ENCODE assay signal across 27 cellular contexts in genomic region chr7:107032050-107032449, GRCh38.
"Had no signal": no experiment of that assay in that cellular context is flagged by ENCODE, and none has a peak within 500 bp of the region (broad histone marks: within the 10 kb centered on the region; RNA-seq: fewer than 3 reads in every experiment).

No MANE protein-coding gene starts in this region.

- DNase-seq: activated CD4-positive, alpha-beta memory T cell treated with anti-CD3 and anti-CD28 coated beads for 36 hours; activated CD4-positive, alpha-beta T cell treated with anti-CD3 and anti-CD28 coated beads for 36 hours; activated CD4-positive, alpha-beta T cell treated with anti-CD3 and anti-CD28 coated beads, Interleukin-2, amount 10 ng/mL, durations not matched to agents 24 days and 14 days; activated CD4-positive, CD25-positive, alpha-beta regulatory T cell; activated CD4-positive, CD25-positive, alpha-beta regulatory T cell treated with anti-CD3 and anti-CD28 coated beads, Interleukin-2, amount 50 U/mL, for 72 hours; activated CD8-positive, alpha-beta memory T cell treated with anti-CD3 and anti-CD28 coated beads, Interleukin-2, amount 10 ng/mL, durations not matched to agents 7 days and 5 days; activated CD8-positive, alpha-beta memory T cell treated with anti-CD3 and anti-CD28 coated beads, Interleukin-2, amount 50 U/mL, for 4 hours; activated CD8-positive, alpha-beta T cell treated with anti-CD3 and anti-CD28 coated beads, Interleukin-2, amount 10 ng/mL, durations not matched to agents 7 days and 5 days; activated effector memory CD4-positive, alpha-beta T cell treated with anti-CD3 and anti-CD28 coated beads, Interleukin-2, amount 50 U/mL, for 16 hours; activated naive CD4-positive, alpha-beta T cell treated with anti-CD3 and anti-CD28 coated beads for 36 hours; activated naive CD8-positive, alpha-beta T cell treated with anti-CD3 and anti-CD28 coated beads for 36 hours; activated naive CD8-positive, alpha-beta T cell treated with anti-CD3 and anti-CD28 coated beads, Interleukin-2, amount 50 U/mL, for 24 hours; activated T-cell treated with anti-CD3 and anti-CD28 coated beads, Interleukin-2, amount 50 U/mL, for 1 hour; activated T-cell treated with anti-CD3 and anti-CD28 coated beads, Interleukin-2, amount 50 U/mL, for 48 hours; adrenal gland; amygdala; aorta; body of pancreas; caudate nucleus; cortex of kidney; effector CD8-positive, alpha-beta T cell; endodermal cell; foreskin fibroblast; heart left ventricle; T-helper 1 cell; T-helper 17 cell; T1000 had no signal

- H3K27me3 ChIP-seq: adrenal gland, body of pancreas, heart left ventricle had no signal

- H3K4me1 ChIP-seq: body of pancreas had no signal

- H3K4me3 ChIP-seq: adrenal gland, body of pancreas, heart left ventricle had no signal

- H3K9me3 ChIP-seq: adrenal gland, body of pancreas had no signal

- H3K27ac ChIP-seq: adrenal gland, body of pancreas, heart left ventricle had no signal

- H3K36me3 ChIP-seq: adrenal gland, heart left ventricle had no signal
